ENCODE assay signal across 1 cellular context in the genomic region with DNA sequence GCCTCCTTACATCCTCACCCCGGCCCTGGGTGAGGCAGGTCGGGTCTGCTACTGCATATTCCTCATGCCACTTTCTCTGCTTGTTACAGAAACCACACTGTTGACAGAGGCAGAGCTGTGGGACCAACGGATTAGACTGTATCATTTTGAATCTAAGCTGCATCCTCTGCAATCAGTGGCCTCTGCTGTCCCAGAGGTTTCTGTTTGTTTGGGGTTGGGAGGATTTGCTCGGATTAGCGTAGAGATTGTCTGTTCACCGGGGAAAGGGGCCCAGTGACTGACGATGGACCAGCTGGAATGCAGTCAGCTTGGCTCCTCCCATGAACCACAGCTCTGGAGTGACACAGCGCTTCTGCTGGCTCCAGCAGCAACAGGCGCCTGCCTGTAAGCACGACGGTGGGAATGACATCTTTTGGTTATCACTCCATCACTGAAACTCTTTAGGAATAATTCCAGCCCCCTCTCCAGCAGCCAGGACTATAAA.
TF ChIP-seq lines count a peak whose summit lies in the region.

No MANE protein-coding gene starts in this region.

TF ChIP-seq in HEK293, 187 proteins besides CTCF, POLR2A, EP300 and RAD21 (continued from another document and continues in another):
- no peak for TF ChIP-seq ZFP41 (tag by site-specific recombination; IDR thresholded peaks at IDR 0.05; ENCODE audit: borderline replicate concordance)
- TF ChIP-seq ZNF555 (tag by site-specific recombination; conservative IDR thresholded peaks at IDR 0.05) = no peak
- TF ChIP-seq ZNF426 (tag by site-specific recombination; IDR thresholded peaks at IDR 0.05) = no peak
- no peak for TF ChIP-seq FEZF1 (tag by site-specific recombination; IDR thresholded peaks at IDR 0.05)
- no peak for TF ChIP-seq ZNF514 (tag by site-specific recombination; IDR thresholded peaks at IDR 0.05)
- TF ChIP-seq GLI2 (tag by site-specific recombination; IDR thresholded peaks at IDR 0.05; ENCODE audit: borderline replicate concordance, low read depth) = no peak
- no peak for TF ChIP-seq ZSCAN5A (tag by site-specific recombination; IDR thresholded peaks at IDR 0.05)
- no peak for TF ChIP-seq YY2 (tag by site-specific recombination; IDR thresholded peaks at IDR 0.05)
- TF ChIP-seq ZNF23 (tag by site-specific recombination; IDR thresholded peaks at IDR 0.05; ENCODE audit: borderline replicate concordance) = no peak
- no peak for TF ChIP-seq ZNF324 (tag by site-specific recombination; IDR thresholded peaks at IDR 0.05)
- no peak for TF ChIP-seq GLIS1 (tag by site-specific recombination; IDR thresholded peaks at IDR 0.05)
- no peak for TF ChIP-seq ZNF416 (tag by site-specific recombination; IDR thresholded peaks at IDR 0.05)
- no peak for TF ChIP-seq MYNN (tag by site-specific recombination; IDR thresholded peaks at IDR 0.05; ENCODE audit: borderline replicate concordance)
- TF ChIP-seq ZNF366 (tag by site-specific recombination; conservative IDR thresholded peaks at IDR 0.05) = 0 out of 2 replicates have a peak, but pooled peaks have one; percentile 10
- TF ChIP-seq KLF17 (tag by site-specific recombination; IDR thresholded peaks at IDR 0.05) = no peak
- TF ChIP-seq, protein P1, sequence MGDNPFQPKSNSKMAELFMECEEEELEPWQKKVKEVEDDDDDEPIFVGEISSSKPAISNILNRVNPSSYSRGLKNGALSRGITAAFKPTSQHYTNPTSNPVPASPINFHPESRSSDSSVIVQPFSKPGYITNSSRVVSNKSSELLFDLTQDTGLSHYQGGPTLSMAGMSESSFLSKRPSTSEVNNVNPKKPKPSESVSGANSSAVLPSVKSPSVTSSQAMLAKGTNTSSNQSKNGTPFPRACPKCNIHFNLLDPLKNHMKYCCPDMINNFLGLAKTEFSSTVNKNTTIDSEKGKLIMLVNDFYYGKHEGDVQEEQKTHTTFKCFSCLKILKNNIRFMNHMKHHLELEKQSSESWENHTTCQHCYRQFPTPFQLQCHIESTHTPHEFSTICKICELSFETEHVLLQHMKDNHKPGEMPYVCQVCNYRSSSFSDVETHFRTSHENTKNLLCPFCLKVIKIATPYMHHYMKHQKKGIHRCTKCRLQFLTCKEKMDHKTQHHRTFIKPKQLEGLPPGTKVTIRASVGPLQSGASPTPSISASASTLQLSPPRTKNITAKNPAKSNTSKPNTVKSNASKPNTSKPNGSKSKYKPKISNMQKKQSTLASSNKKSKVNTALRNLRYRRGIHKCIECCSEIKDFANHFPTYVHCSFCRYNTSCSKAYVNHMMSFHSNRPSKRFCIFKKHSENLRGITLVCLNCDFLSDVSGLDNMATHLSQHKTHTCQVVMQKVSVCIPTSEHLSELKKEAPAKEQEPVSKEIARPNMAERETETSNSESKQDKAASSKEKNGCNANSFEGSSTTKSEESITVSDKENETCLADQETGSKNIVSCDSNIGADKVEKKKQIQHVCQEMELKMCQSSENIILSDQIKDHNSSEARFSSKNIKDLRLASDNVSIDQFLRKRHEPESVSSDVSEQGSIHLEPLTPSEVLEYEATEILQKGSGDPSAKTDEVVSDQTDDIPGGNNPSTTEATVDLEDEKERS (tag by site-specific recombination; IDR thresholded peaks at IDR 0.05) = no peak
- no peak for TF ChIP-seq ZNF174 (tag by site-specific recombination; IDR thresholded peaks at IDR 0.05)
- TF ChIP-seq ZNF16 (tag by site-specific recombination; IDR thresholded peaks at IDR 0.05; ENCODE audit: low read depth) = no peak
- TF ChIP-seq ZNF707 (tag by site-specific recombination; IDR thresholded peaks at IDR 0.05) = no peak
- TF ChIP-seq OVOL3 (tag by site-specific recombination; IDR thresholded peaks at IDR 0.05) = no peak
- no peak for TF ChIP-seq PRDM2 (tag by site-specific recombination; IDR thresholded peaks at IDR 0.05; ENCODE audit: borderline replicate concordance)
- TF ChIP-seq, protein P2, sequence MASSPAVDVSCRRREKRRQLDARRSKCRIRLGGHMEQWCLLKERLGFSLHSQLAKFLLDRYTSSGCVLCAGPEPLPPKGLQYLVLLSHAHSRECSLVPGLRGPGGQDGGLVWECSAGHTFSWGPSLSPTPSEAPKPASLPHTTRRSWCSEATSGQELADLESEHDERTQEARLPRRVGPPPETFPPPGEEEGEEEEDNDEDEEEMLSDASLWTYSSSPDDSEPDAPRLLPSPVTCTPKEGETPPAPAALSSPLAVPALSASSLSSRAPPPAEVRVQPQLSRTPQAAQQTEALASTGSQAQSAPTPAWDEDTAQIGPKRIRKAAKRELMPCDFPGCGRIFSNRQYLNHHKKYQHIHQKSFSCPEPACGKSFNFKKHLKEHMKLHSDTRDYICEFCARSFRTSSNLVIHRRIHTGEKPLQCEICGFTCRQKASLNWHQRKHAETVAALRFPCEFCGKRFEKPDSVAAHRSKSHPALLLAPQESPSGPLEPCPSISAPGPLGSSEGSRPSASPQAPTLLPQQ (tag by site-specific recombination; IDR thresholded peaks at IDR 0.05) = peak; percentile 63; the same call in 1 of the 2 replicates
- TF ChIP-seq ZNF2 (tag by site-specific recombination; IDR thresholded peaks at IDR 0.05) = no peak
- TF ChIP-seq ZSCAN18 (tag by site-specific recombination; IDR thresholded peaks at IDR 0.05) = no peak
- no peak for TF ChIP-seq ZNF549 (tag by site-specific recombination; IDR thresholded peaks at IDR 0.05)
- no peak for TF ChIP-seq ZNF704 (tag by site-specific recombination; IDR thresholded peaks at IDR 0.05)
- TF ChIP-seq, protein P3, sequence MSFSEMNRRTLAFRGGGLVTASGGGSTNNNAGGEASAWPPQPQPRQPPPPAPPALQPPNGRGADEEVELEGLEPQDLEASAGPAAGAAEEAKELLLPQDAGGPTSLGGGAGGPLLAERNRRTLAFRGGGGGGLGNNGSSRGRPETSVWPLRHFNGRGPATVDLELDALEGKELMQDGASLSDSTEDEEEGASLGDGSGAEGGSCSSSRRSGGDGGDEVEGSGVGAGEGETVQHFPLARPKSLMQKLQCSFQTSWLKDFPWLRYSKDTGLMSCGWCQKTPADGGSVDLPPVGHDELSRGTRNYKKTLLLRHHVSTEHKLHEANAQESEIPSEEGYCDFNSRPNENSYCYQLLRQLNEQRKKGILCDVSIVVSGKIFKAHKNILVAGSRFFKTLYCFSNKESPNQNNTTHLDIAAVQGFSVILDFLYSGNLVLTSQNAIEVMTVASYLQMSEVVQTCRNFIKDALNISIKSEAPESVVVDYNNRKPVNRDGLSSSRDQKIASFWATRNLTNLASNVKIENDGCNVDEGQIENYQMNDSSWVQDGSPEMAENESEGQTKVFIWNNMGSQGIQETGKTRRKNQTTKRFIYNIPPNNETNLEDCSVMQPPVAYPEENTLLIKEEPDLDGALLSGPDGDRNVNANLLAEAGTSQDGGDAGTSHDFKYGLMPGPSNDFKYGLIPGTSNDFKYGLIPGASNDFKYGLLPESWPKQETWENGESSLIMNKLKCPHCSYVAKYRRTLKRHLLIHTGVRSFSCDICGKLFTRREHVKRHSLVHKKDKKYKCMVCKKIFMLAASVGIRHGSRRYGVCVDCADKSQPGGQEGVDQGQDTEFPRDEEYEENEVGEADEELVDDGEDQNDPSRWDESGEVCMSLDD (tag by site-specific recombination; IDR thresholded peaks at IDR 0.05) = no peak
- no peak for TF ChIP-seq GLI4 (tag by site-specific recombination; IDR thresholded peaks at IDR 0.05)
- TF ChIP-seq, protein P4, sequence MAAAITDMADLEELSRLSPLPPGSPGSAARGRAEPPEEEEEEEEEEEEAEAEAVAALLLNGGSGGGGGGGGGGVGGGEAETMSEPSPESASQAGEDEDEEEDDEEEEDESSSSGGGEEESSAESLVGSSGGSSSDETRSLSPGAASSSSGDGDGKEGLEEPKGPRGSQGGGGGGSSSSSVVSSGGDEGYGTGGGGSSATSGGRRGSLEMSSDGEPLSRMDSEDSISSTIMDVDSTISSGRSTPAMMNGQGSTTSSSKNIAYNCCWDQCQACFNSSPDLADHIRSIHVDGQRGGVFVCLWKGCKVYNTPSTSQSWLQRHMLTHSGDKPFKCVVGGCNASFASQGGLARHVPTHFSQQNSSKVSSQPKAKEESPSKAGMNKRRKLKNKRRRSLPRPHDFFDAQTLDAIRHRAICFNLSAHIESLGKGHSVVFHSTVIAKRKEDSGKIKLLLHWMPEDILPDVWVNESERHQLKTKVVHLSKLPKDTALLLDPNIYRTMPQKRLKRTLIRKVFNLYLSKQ (tag by site-specific recombination; IDR thresholded peaks at IDR 0.05; ENCODE audit: borderline replicate concordance) = no peak
- no peak for TF ChIP-seq BCL11A (tag by site-specific recombination; IDR thresholded peaks at IDR 0.05; ENCODE audit: low read depth)
- no peak for TF ChIP-seq ZBTB7A (tag by site-specific recombination; IDR thresholded peaks at IDR 0.05; ENCODE audit: low read depth)
- no peak for TF ChIP-seq ZNF239 (tag by site-specific recombination; IDR thresholded peaks at IDR 0.05)
- no peak for TF ChIP-seq ZNF623 (tag by site-specific recombination; IDR thresholded peaks at IDR 0.05)
- TF ChIP-seq ZNF292 (tag by site-specific recombination; IDR thresholded peaks at IDR 0.05; ENCODE audit: borderline replicate concordance, low read depth) = no peak
- no peak for TF ChIP-seq ZNF140 (tag by site-specific recombination; IDR thresholded peaks at IDR 0.05)
- TF ChIP-seq ZNF76 (tag by site-specific recombination; IDR thresholded peaks at IDR 0.05; ENCODE audit: borderline replicate concordance, low read depth) = peak; percentile 4; the same call in 1 of the 2 replicates
- TF ChIP-seq SALL2 (tag by site-specific recombination; IDR thresholded peaks at IDR 0.05; ENCODE audit: borderline replicate concordance) = no peak
- no peak for TF ChIP-seq ZNF404 (tag by site-specific recombination; IDR thresholded peaks at IDR 0.05)
- TF ChIP-seq ZNF629 (tag by site-specific recombination; IDR thresholded peaks at IDR 0.05) = peak; percentile 43; the same call in 1 of the 2 replicates
